7 cellular contexts compared by ENCODE assay signal in the genomic region with DNA sequence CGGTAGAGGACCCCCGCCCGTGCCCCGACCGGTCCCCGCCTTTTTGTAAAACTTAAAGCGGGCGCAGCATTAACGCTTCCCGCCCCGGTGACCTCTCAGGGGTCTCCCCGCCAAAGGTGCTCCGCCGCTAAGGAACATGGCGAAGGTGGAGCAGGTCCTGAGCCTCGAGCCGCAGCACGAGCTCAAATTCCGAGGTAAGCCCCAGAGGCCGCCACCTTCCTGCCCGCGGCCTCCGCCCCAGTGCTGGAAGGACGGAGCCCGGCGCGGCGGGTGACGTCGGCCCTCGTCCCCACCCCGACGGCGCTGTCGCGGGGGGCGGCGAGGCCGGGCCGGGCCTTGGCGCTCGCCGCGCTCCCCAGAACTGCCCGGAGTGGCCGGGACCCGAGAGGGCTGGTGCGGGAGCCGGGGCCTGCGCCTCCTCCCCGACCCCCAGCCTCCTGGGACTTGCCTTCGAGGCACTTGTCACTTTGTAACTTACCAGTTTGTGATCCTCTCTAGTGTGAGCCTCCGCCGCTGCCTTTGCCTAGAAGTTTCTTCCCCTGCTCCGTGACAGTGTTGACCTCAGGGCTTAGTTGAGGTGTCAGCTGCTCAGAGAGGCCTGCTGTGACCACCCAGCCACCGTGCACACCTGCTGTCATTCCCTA. TPM values are rescaled to one million over a fixed set of nuclear protein-coding genes. Genes with fewer than 3 reads are reported as not detected.
DNase-seq lines count a peak whose midpoint lies in the region; ATAC-seq and TF ChIP-seq lines count a peak whose summit lies in the region.

No MANE protein-coding gene starts in this region.

- no peaks in the 10 kb centered on the region for H3K27me3 ChIP-seq in neural progenitor cell

- H3K27me3 Mint-ChIP-seq in activated B cell treated with CpG ODN at 0.5 μM for 24 hours (no peaks in the 10 kb centered on the region), neural progenitor cell (ENCODE audit: insufficient read depth, low read depth) (peaks cover 9% of the 10 kb centered on the region)

- H3K36me3 ChIP-seq in neural progenitor cell: no peaks in the 10 kb centered on the region

- H3K27ac ChIP-seq in neural progenitor cell: peak overlapping the region; percentile 54

- H3K4me1 Mint-ChIP-seq in activated B cell treated with CpG ODN at 0.5 μM for 24 hours (peaks cover 42% of the 10 kb centered on the region), neural progenitor cell (peaks cover 20% of the 10 kb centered on the region)

- peaks cover 14% of the 10 kb centered on the region for H3K4me1 ChIP-seq in neural progenitor cell

- peaks cover 28% of the 10 kb centered on the region for H3K36me3 Mint-ChIP-seq in activated B cell treated with CpG ODN at 0.5 μM for 24 hours (ENCODE audit: low read depth)
- H3K36me3 Mint-ChIP-seq in neural progenitor cell: peaks cover 30% of the 10 kb centered on the region

- POLR2A ChIA-PET in GM10248 (lab: Yijun Ruan, JAX): interaction anchor here (0.7 to 1.1 kb wide), 7 partner anchors 13 to 262 kb away, joined by 3 to 9 read pairs (median 4); no protein-coding TSS in a partner anchor
- POLR2A ChIA-PET in activated B cell treated with CpG ODN at 0.5 μM for 24 hours (lab: Charles Lee): interaction anchor here (0.5 to 1.8 kb wide), 15 partner anchors 13 to 1920 kb away, joined by 3 to 45 read pairs (median 4); a partner anchor contains a TSS

- H3K4me2 ChIP-seq in neural progenitor cell: peak overlapping the region; percentile 96

- H3K9ac ChIP-seq in neural progenitor cell: peak overlapping the region; percentile 58

- TF ChIP-seq CTCF in GM10248 (IDR thresholded peaks at IDR 0.05; ENCODE audit: control extremely low read depth, extremely low read depth, low read depth, missing control alignments) (no peak), activated B cell treated with CpG ODN at 0.5 μM for 24 hours (IDR thresholded peaks at IDR 0.05) (no peak), neural progenitor cell (IDR thresholded peaks at IDR 0.05) (no peak)

- ATAC-seq in GM21423 (IDR thresholded peaks at IDR 0.05; ENCODE audit: unreplicated experiment) (peak; percentile 37), activated B cell treated with CpG ODN at 0.5 μM for 24 hours (ENCODE audit: low read depth) (peak; percentile 15)

- peaks cover 49% of the 10 kb centered on the region for H4K20me1 ChIP-seq in neural progenitor cell (ENCODE audit: low read depth)

- peak overlapping the region; percentile 85 for H3K27ac Mint-ChIP-seq in activated B cell treated with CpG ODN at 0.5 μM for 24 hours
- H3K27ac Mint-ChIP-seq in neural progenitor cell: peak overlapping the region; percentile 97

- H2AFZ ChIP-seq in neural progenitor cell (replicated peaks): peak overlapping the region; percentile 72

- H3K4me3 ChIP-seq in neural progenitor cell: peak overlapping the region; percentile 71

- peak; percentile 35 for DNase-seq in GM10248 (ENCODE audit: extremely low spot score)
- DNase-seq in HPDE6-E6E7 (ENCODE audit: extremely low spot score): peak; percentile 64
- DNase-seq in activated B cell treated with CpG ODN at 0.5 μM for 24 hours: no peak
- peak; percentile 22 for DNase-seq in fibroblast of peridontal ligament (ENCODE audit: extremely low read depth)
- DNase-seq in neural progenitor cell (ENCODE audit: low spot score): peak; percentile 77
- no peak for DNase-seq in SHP77 (lab: John Stamatoyannopoulos, UW)

- peaks cover 3% of the 10 kb centered on the region for H3F3A ChIP-seq in neural progenitor cell (ENCODE audit: low read depth)

- peak overlapping the region; percentile 91 for H3K4me3 Mint-ChIP-seq in activated B cell treated with CpG ODN at 0.5 μM for 24 hours
- H3K4me3 Mint-ChIP-seq in neural progenitor cell: peak overlapping the region; percentile 93

- intact Hi-C loops in activated B cell treated with CpG ODN at 0.5 μM for 24 hours (cut with micrococcal nuclease): loop anchor here (1.0 to 10.0 kb wide), 8 partner anchors 13 to 1997 kb away; a partner anchor contains a TSS

- peaks cover 55% of the 10 kb centered on the region for H3K79me2 ChIP-seq in neural progenitor cell (ENCODE audit: low read depth)

- CTCF ChIA-PET in GM10248 (lab: Yijun Ruan, JAX): interaction anchor here (0.7 to 1.1 kb wide), 4 partner anchors 18 to 152 kb away, joined by 3 to 4 read pairs (median 3); no protein-coding TSS in a partner anchor
- CTCF ChIA-PET in activated B cell treated with CpG ODN at 0.5 μM for 24 hours (lab: Charles Lee): interaction anchor here (1.3 to 1.8 kb wide), 2 partner anchors 9 to 69 kb away, joined by 3 to 6 read pairs; no protein-coding TSS in a partner anchor

- H3K9me3 ChIP-seq in neural progenitor cell (ENCODE audit: low read depth): no peaks in the 10 kb centered on the region

- H3K9me3 Mint-ChIP-seq in activated B cell treated with CpG ODN at 0.5 μM for 24 hours (no peaks in the 10 kb centered on the region), neural progenitor cell (peaks cover under 1% of the 10 kb centered on the region)

RNA-seq across cellular contexts. Expression of a gene that starts 0.4 kb away (rescaled TPM):
- total RNA-seq in activated B cell treated with CpG ODN at 0.5 μM for 24 hours (20.6 and 26.2 TPM in 2 replicates), neural progenitor cell (ENCODE audit: low replicate concordance) (26.0 and 31.9 TPM in 2 replicates)

Comparison
In these comparisons a context has a peak if more than half of its experiments do, and no peak if none do; other contexts are left out.
1. DNase-seq: peak in GM10248 (single experiment), HPDE6-E6E7 (single experiment), fibroblast of peridontal ligament (single experiment) and neural progenitor cell (single experiment); none in activated B cell treated with CpG ODN at 0.5 μM for 24 hours (single experiment) and SHP77 (0 of 2).